ENCODE assay signal across 22 cellular contexts in genomic region chr9:8736805-8737204, GRCh38.
"Had no signal": no experiment of that assay in that cellular context is flagged by ENCODE, and none has a peak within 500 bp of the region (broad histone marks: within the 10 kb centered on the region; RNA-seq: fewer than 3 reads in every experiment).

No MANE protein-coding gene starts in this region.

- H3K27me3 ChIP-seq: heart left ventricle, right lobe of liver, transverse colon had no signal

- H3K9me3 ChIP-seq: heart left ventricle, right lobe of liver had no signal

- H3K4me3 ChIP-seq: heart left ventricle, right lobe of liver, transverse colon had no signal

- H3K27ac ChIP-seq: heart left ventricle, right lobe of liver, transverse colon, WERI-Rb-1 had no signal

- H3K4me1 ChIP-seq: right lobe of liver, transverse colon had no signal

- DNase-seq: activated CD4-positive, alpha-beta T cell treated with anti-CD3 and anti-CD28 coated beads for 48 hours; activated CD4-positive, alpha-beta T cell treated with anti-CD3 and anti-CD28 coated beads, Interleukin-2, amount 50 U/mL, for 48 hours; activated CD8-positive, alpha-beta memory T cell treated with anti-CD3 and anti-CD28 coated beads for 24 hours; activated effector memory CD4-positive, alpha-beta T cell treated with Interleukin-2 at 50 U/mL for 16 hours; activated naive CD4-positive, alpha-beta T cell treated with Interleukin-2 at 50 U/mL for 16 hours; cortex of kidney; foreskin fibroblast; heart left ventricle; hypothalamus; kidney glomerular epithelial cell; left ventricle myocardium superior; naive thymus-derived CD8-positive, alpha-beta T cell; posterior cingulate gyrus; right lobe of liver; stimulated activated CD4-positive, alpha-beta T cell treated with anti-CD3 and anti-CD28 coated beads, Interleukin-2, amount 100 ng/mL, for 48 hours; stimulated activated naive CD4-positive, alpha-beta T cell treated with Interleukin-2 at 50 U/mL for 16 hours; T-helper 17 cell; T1000; transverse colon; WERI-Rb-1 had no signal

- ATAC-seq: activated CD4-positive, CD25-positive, alpha-beta regulatory T cell treated with anti-CD3 and anti-CD28 coated beads, Interleukin-2, amount 50 U/mL, for 24 hours; esophagus mucosa; heart left ventricle; left ventricle myocardium superior; naive thymus-derived CD8-positive, alpha-beta T cell; T-helper 17 cell had no signal

- H3K36me3 ChIP-seq: heart left ventricle, right lobe of liver, transverse colon, WERI-Rb-1 had no signal
